12 cellular contexts compared by ENCODE assay signal in the genomic region with DNA sequence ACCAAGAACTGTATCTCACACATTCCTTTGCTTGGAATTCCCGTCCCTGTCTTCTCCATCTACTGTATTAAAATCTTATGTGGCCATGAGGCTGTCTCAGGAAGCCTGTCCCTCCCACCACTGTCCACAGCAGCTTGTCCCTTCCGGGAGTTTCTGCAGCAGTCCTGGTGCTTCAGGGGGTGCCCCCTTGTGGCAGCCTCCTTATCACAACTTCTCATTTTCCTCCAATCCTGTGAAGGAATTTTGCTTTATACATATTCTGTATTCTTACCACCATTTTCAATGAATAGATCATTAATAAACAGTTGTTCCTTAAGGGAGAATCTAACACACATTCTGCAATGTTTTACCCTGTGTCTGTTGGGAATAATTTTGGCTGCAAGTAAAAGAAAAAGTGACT.
DNase-seq lines count a peak whose midpoint lies in the region; ATAC-seq and TF ChIP-seq lines count a peak whose summit lies in the region.
"Had no signal": no experiment of that assay in that cellular context is flagged by ENCODE, and none has a peak within 500 bp of the region (broad histone marks: within the 10 kb centered on the region; RNA-seq: fewer than 3 reads in every experiment).

No MANE protein-coding gene starts in this region.

- no peaks in the 10 kb centered on the region for H3K9me3 Mint-ChIP-seq in activated naive CD4-positive, alpha-beta T cell treated with anti-CD3 and anti-CD28 coated beads for 36 hours
- H3K9me3 Mint-ChIP-seq: dendritic cell treated with granulocyte-macrophage colony-stimulating factor and Interleukin-4, amounts not matched to agents 40 ng/mL and 50 ng/mL, for 4 days had no signal

- H3K36me3 ChIP-seq in left ventricle myocardium inferior (no peaks in the 10 kb centered on the region), heart right ventricle (no peaks in the 10 kb centered on the region), upper lobe of right lung (no peaks in the 10 kb centered on the region)

- ATAC-seq in heart right ventricle (no peak), upper lobe of right lung (peak; percentile 38)
- ATAC-seq: left cardiac atrium had no signal

- H3K27me3 Mint-ChIP-seq in activated naive CD4-positive, alpha-beta T cell treated with anti-CD3 and anti-CD28 coated beads for 36 hours (ENCODE audit: low read depth): no peaks in the 10 kb centered on the region
- H3K27me3 Mint-ChIP-seq: CD4-positive, CD25-positive, alpha-beta regulatory T cell; dendritic cell treated with granulocyte-macrophage colony-stimulating factor and Interleukin-4, amounts not matched to agents 40 ng/mL and 50 ng/mL, for 4 days had no signal

- H3K9me3 ChIP-seq in left ventricle myocardium inferior (replicated peaks): no peaks in the 10 kb centered on the region
- no peaks in the 10 kb centered on the region for H3K9me3 ChIP-seq in heart right ventricle
- no peaks in the 10 kb centered on the region for H3K9me3 ChIP-seq in upper lobe of right lung

- no peak overlapping the region for H3K27ac Mint-ChIP-seq in activated naive CD4-positive, alpha-beta T cell treated with anti-CD3 and anti-CD28 coated beads for 36 hours
- H3K27ac Mint-ChIP-seq: CD4-positive, CD25-positive, alpha-beta regulatory T cell; dendritic cell treated with granulocyte-macrophage colony-stimulating factor and Interleukin-4, amounts not matched to agents 40 ng/mL and 50 ng/mL, for 4 days had no signal

- H3K36me3 Mint-ChIP-seq in activated naive CD4-positive, alpha-beta T cell treated with anti-CD3 and anti-CD28 coated beads for 36 hours (ENCODE audit: low read depth): no peaks in the 10 kb centered on the region
- H3K36me3 Mint-ChIP-seq: CD4-positive, CD25-positive, alpha-beta regulatory T cell had no signal

- H3K27me3 ChIP-seq in left ventricle myocardium inferior (ENCODE audit: low read depth) (no peaks in the 10 kb centered on the region), heart right ventricle (no peaks in the 10 kb centered on the region), upper lobe of right lung (no peaks in the 10 kb centered on the region)

- no peak overlapping the region for H3K4me3 Mint-ChIP-seq in activated naive CD4-positive, alpha-beta T cell treated with anti-CD3 and anti-CD28 coated beads for 36 hours
- H3K4me3 Mint-ChIP-seq: CD4-positive, CD25-positive, alpha-beta regulatory T cell; dendritic cell treated with granulocyte-macrophage colony-stimulating factor and Interleukin-4, amounts not matched to agents 40 ng/mL and 50 ng/mL, for 4 days had no signal

- WGBS in heart right ventricle, 2 donors: 38 to 58% methylated on average over 2 of the region's 2 CpGs

- H3K4me1 ChIP-seq in left ventricle myocardium inferior (no peaks in the 10 kb centered on the region), heart right ventricle (no peaks in the 10 kb centered on the region), upper lobe of right lung (no peaks in the 10 kb centered on the region)

- TF ChIP-seq CTCF in left ventricle myocardium inferior (IDR thresholded peaks at IDR 0.05; ENCODE audit: borderline replicate concordance): peak; percentile 15
- peak in 2 of 9 donors; percentile 20 for TF ChIP-seq CTCF in heart right ventricle (IDR thresholded peaks at IDR 0.05)
- TF ChIP-seq CTCF in epithelial cell of esophagus (IDR thresholded peaks at IDR 0.05; ENCODE audit: insufficient read depth, low read depth, low read length, missing control alignments): peak; percentile 9
- TF ChIP-seq CTCF in upper lobe of right lung (IDR thresholded peaks at IDR 0.05): peak; percentile 22

- DNase-seq in left ventricle myocardium inferior: no peak
- DNase-seq in heart right ventricle: no peak
- DNase-seq in NAMALWA (ENCODE audit: low spot score): peak; percentile 38
- DNase-seq in epithelial cell of esophagus (ENCODE audit: low read depth): peak; percentile 3
- no peak for DNase-seq in upper lobe of right lung
- DNase-seq in NCI-H2227 (lab: John Stamatoyannopoulos, UW; ENCODE audit: unreplicated experiment): no peak
- no peak for DNase-seq in activated naive CD4-positive, alpha-beta T cell treated with anti-CD3 and anti-CD28 coated beads for 36 hours
- no peak for DNase-seq in activated effector memory CD4-positive, alpha-beta T cell treated with anti-CD3 and anti-CD28 coated beads, Interleukin-2, amount 50 U/mL, for 16 hours
- DNase-seq: activated T-cell treated with anti-CD3 and anti-CD28 coated beads, Interleukin-2, amount 50 U/mL, for 1 hour; CD4-positive, CD25-positive, alpha-beta regulatory T cell; left cardiac atrium had no signal

- no peaks in the 10 kb centered on the region for H3K4me1 Mint-ChIP-seq in activated naive CD4-positive, alpha-beta T cell treated with anti-CD3 and anti-CD28 coated beads for 36 hours (ENCODE audit: low read depth)
- H3K4me1 Mint-ChIP-seq: CD4-positive, CD25-positive, alpha-beta regulatory T cell had no signal

- H3K27ac ChIP-seq in left ventricle myocardium inferior (replicated peaks) (no peak overlapping the region), heart right ventricle (no peak overlapping the region), upper lobe of right lung (no peak overlapping the region)

- H3K4me3 ChIP-seq in left ventricle myocardium inferior (no peak overlapping the region), heart right ventricle (no peak overlapping the region), epithelial cell of esophagus (ENCODE audit: low read length) (no peak overlapping the region), upper lobe of right lung (no peak overlapping the region)

- CTCF ChIA-PET in activated naive CD4-positive, alpha-beta T cell treated with anti-CD3 and anti-CD28 coated beads for 36 hours (lab: Charles Lee): no interaction called here

- intact Hi-C loops in left ventricle myocardium inferior (cut with micrococcal nuclease): no loop called here
- intact Hi-C loops in heart right ventricle (cut with DNase I): no loop called here
- intact Hi-C loops in upper lobe of right lung (cut with DNase I): no loop called here
- intact Hi-C loops in activated naive CD4-positive, alpha-beta T cell treated with anti-CD3 and anti-CD28 coated beads for 36 hours (cut with micrococcal nuclease): no loop called here

Comparison
In these comparisons a context has a peak if more than half of its experiments do, and no peak if none do; other contexts are left out.
1. DNase-seq: peak in NAMALWA (single experiment) and epithelial cell of esophagus (single experiment); none in left ventricle myocardium inferior (single experiment), heart right ventricle (0 of 2), upper lobe of right lung (single experiment), NCI-H2227 (single experiment), activated naive CD4-positive, alpha-beta T cell treated with anti-CD3 and anti-CD28 coated beads for 36 hours (single experiment) and activated effector memory CD4-positive, alpha-beta T cell treated with anti-CD3 and anti-CD28 coated beads, Interleukin-2, amount 50 U/mL, for 16 hours (single experiment).